ENCODE assay signal across 20 cellular contexts in genomic region chr20:58005581-58006345, GRCh38.
"Had no signal": no experiment of that assay in that cellular context is flagged by ENCODE, and none has a peak within 500 bp of the region (broad histone marks: within the 10 kb centered on the region; RNA-seq: fewer than 3 reads in every experiment).

No MANE protein-coding gene starts in this region.

- H3K4me3 ChIP-seq: gastrocnemius medialis, lung, ovary, psoas muscle, thoracic aorta, tibial nerve, upper lobe of left lung had no signal

- H3K9me3 ChIP-seq: gastrocnemius medialis, ovary, psoas muscle, thoracic aorta, tibial nerve, upper lobe of left lung had no signal

- H3K27me3 ChIP-seq: gastrocnemius medialis, ovary, tibial nerve, upper lobe of left lung had no signal

- H3K27ac ChIP-seq: epithelial cell of prostate, gastrocnemius medialis, ovary, psoas muscle, thoracic aorta, tibial nerve, upper lobe of left lung had no signal

- H3K36me3 ChIP-seq: gastrocnemius medialis, ovary, thoracic aorta, tibial nerve, upper lobe of left lung had no signal

- DNase-seq: effector CD8-positive, alpha-beta T cell; endodermal cell; foreskin fibroblast; gastrocnemius medialis; natural killer cell; occipital lobe; ovary; psoas muscle; right cardiac atrium; small intestine; stimulated activated CD4-positive, alpha-beta T cell treated with anti-CD3 and anti-CD28 coated beads, Interleukin-12 subunit alpha, Interleukin-12 subunit beta, amount 100 ng/mL, for 4 hours; stimulated activated CD4-positive, alpha-beta T cell treated with anti-CD3 and anti-CD28 coated beads, Interleukin-1b, Interleukin-23, amount 100 ng/mL, for 48 hours; stimulated activated CD4-positive, alpha-beta T cell treated with anti-CD3 and anti-CD28 coated beads, Interleukin-4, amount 100 ng/mL, for 1 hour; stimulated activated naive CD8-positive, alpha-beta T cell treated with anti-CD3 and anti-CD28 coated beads, Interleukin-15, Interleukin-2, amounts not matched to agents 100 U/mL and 50 U/mL, for 24 hours; substantia nigra; upper lobe of left lung had no signal
